22 cellular contexts compared by ENCODE assay signal in genomic region chr1:59105548-59106507, GRCh38.
DNase-seq lines count a peak whose midpoint lies in the region; ATAC-seq and TF ChIP-seq lines count a peak whose summit lies in the region.
"Had no signal": no experiment of that assay in that cellular context is flagged by ENCODE, and none has a peak within 500 bp of the region (broad histone marks: within the 10 kb centered on the region; RNA-seq: fewer than 3 reads in every experiment).

No MANE protein-coding gene starts in this region.

- H2AFZ ChIP-seq in neural progenitor cell (replicated peaks), result no peak overlapping the region
- H2AFZ ChIP-seq: parathyroid adenoma had no signal

- H3K27ac Mint-ChIP-seq in activated naive CD4-positive, alpha-beta T cell treated with anti-CD3 and anti-CD28 coated beads, Interleukin-2, amount 10 ng/mL, durations not matched to agents 7 days and 5 days, result peak overlapping the region; percentile 16
- H3K27ac Mint-ChIP-seq in neural progenitor cell, result peak overlapping the region; percentile 11

- no peaks in the 10 kb centered on the region for H3K79me2 ChIP-seq in neural progenitor cell (ENCODE audit: low read depth)
- H3K79me2 ChIP-seq: parathyroid adenoma had no signal

- H3K4me1 ChIP-seq in neural progenitor cell (peaks cover 19% of the 10 kb centered on the region), thoracic aorta (ENCODE audit: control insufficient read depth in 1 of 2, low read depth in 2 of 2) (peaks cover 12 to 26% of the 10 kb centered on the region in 2 donors)

- H3K27ac ChIP-seq in neural progenitor cell, result no peak overlapping the region
- H3K27ac ChIP-seq in thoracic aorta, result peak overlapping the region; percentile 15 to 75
- H3K27ac ChIP-seq: parathyroid adenoma, SK-N-MC, thyroid gland had no signal

- H3K27me3 Mint-ChIP-seq in activated naive CD4-positive, alpha-beta T cell treated with anti-CD3 and anti-CD28 coated beads, Interleukin-2, amount 10 ng/mL, durations not matched to agents 7 days and 5 days, result peaks cover 6% of the 10 kb centered on the region
- H3K27me3 Mint-ChIP-seq in neural progenitor cell (ENCODE audit: insufficient read depth, low read depth), result peaks cover 4% of the 10 kb centered on the region

- no peak overlapping the region for H3K4me2 ChIP-seq in neural progenitor cell

- DNase-seq in activated naive CD4-positive, alpha-beta T cell treated with anti-CD3 and anti-CD28 coated beads, Interleukin-2, amount 10 ng/mL, durations not matched to agents 7 days and 5 days, result no peak
- no peak for DNase-seq in activated naive CD4-positive, alpha-beta T cell (lab: John Stamatoyannopoulos, UW)
- DNase-seq in fibroblast of gingiva (ENCODE audit: low read depth) (peak; percentile 27), neural progenitor cell (ENCODE audit: low spot score) (no peak), thoracic aorta (ENCODE audit: low spot score) (no peak), EL (no peak), NK-92 (lab: John Stamatoyannopoulos, UW; ENCODE audit: unreplicated experiment) (no peak)
- DNase-seq: activated CD4-positive, CD25-positive, alpha-beta regulatory T cell treated with anti-CD3 and anti-CD28 coated beads, Interleukin-2, amount 50 U/mL, for 72 hours; KG1; NCI-H1092; NCI-H2107; NCI-H748 treated with DMSO at 0.1 percent for 48 hours; stimulated activated CD4-positive, alpha-beta T cell treated with anti-CD3 and anti-CD28 coated beads, Interleukin-4, amount 100 ng/mL, for 24 hours; T-helper 9 cell; thyroid gland had no signal

- H3K9me3 ChIP-seq in neural progenitor cell (ENCODE audit: low read depth), result no peaks in the 10 kb centered on the region
- H3K9me3 ChIP-seq in thoracic aorta, result no peaks in the 10 kb centered on the region
- H3K9me3 ChIP-seq: thyroid gland had no signal

- no peak for ATAC-seq in thoracic aorta (ENCODE audit: insufficient number of reproducible peaks, low FRiP score, low read depth)
- no peak for ATAC-seq in GM19463 (IDR thresholded peaks at IDR 0.05; ENCODE audit: unreplicated experiment)
- ATAC-seq: HCT116, left lobe of liver, Panc1 had no signal

- no peaks in the 10 kb centered on the region for H3K9me3 Mint-ChIP-seq in activated naive CD4-positive, alpha-beta T cell treated with anti-CD3 and anti-CD28 coated beads, Interleukin-2, amount 10 ng/mL, durations not matched to agents 7 days and 5 days
- H3K9me3 Mint-ChIP-seq in neural progenitor cell, result peaks cover 3% of the 10 kb centered on the region

- no peaks in the 10 kb centered on the region for H3K27me3 ChIP-seq in neural progenitor cell
- no peaks in the 10 kb centered on the region for H3K27me3 ChIP-seq in thoracic aorta (replicated peaks; ENCODE audit: insufficient read depth)
- H3K27me3 ChIP-seq: thyroid gland had no signal

- TF ChIP-seq CTCF in neural progenitor cell (IDR thresholded peaks at IDR 0.05), result no peak
- TF ChIP-seq CTCF in thoracic aorta (IDR thresholded peaks at IDR 0.05), result no peak

- H3K4me3 ChIP-seq in neural progenitor cell, result no peak overlapping the region
- H3K4me3 ChIP-seq in thoracic aorta, result no peak overlapping the region
- H3K4me3 ChIP-seq: SK-N-MC, skin epidermis, thyroid gland had no signal

- no peak overlapping the region for H3K9ac ChIP-seq in neural progenitor cell
- H3K9ac ChIP-seq: parathyroid adenoma had no signal

- no peaks in the 10 kb centered on the region for H4K20me1 ChIP-seq in neural progenitor cell (ENCODE audit: low read depth)

- H3K36me3 Mint-ChIP-seq in activated naive CD4-positive, alpha-beta T cell treated with anti-CD3 and anti-CD28 coated beads, Interleukin-2, amount 10 ng/mL, durations not matched to agents 7 days and 5 days, result no peaks in the 10 kb centered on the region
- H3K36me3 Mint-ChIP-seq in neural progenitor cell, result no peaks in the 10 kb centered on the region

- no peaks in the 10 kb centered on the region for H3F3A ChIP-seq in neural progenitor cell (ENCODE audit: low read depth)

- CTCF ChIA-PET in activated naive CD4-positive, alpha-beta T cell treated with anti-CD3 and anti-CD28 coated beads, Interleukin-2, amount 10 ng/mL, durations not matched to agents 7 days and 5 days (lab: Charles Lee), result no interaction called here

- no peak overlapping the region for H3K4me3 Mint-ChIP-seq in activated naive CD4-positive, alpha-beta T cell treated with anti-CD3 and anti-CD28 coated beads, Interleukin-2, amount 10 ng/mL, durations not matched to agents 7 days and 5 days
- H3K4me3 Mint-ChIP-seq in neural progenitor cell, result no peak overlapping the region

- H3K36me3 ChIP-seq in neural progenitor cell, result no peaks in the 10 kb centered on the region
- no peaks in the 10 kb centered on the region for H3K36me3 ChIP-seq in thoracic aorta
- H3K36me3 ChIP-seq: thyroid gland had no signal

- H3K4me1 Mint-ChIP-seq in activated naive CD4-positive, alpha-beta T cell treated with anti-CD3 and anti-CD28 coated beads, Interleukin-2, amount 10 ng/mL, durations not matched to agents 7 days and 5 days, result no peaks in the 10 kb centered on the region
- peaks cover 14% of the 10 kb centered on the region for H3K4me1 Mint-ChIP-seq in neural progenitor cell
